Comparison of ENCODE assay signal across 11 cellular contexts in the genomic region with DNA sequence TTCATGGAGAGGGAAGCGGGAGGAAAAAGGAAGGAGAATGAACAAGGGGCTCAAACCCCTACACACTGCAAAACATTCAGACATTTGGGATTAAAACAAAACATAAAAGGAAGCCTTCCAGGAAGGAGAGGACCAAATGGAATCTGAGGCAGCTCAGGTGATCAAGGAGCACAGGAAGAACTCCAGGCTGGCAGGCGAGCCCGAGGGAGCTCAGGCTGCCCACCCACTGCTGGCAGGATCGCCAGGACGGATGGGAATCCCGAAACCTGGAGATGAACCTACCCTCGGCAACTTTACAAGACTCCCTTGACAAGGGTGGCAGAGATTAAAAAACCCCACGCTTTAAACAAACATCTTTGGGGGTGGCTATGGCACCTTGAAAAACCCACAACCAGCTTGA. TPM values are rescaled to one million over a fixed set of nuclear protein-coding genes. Genes with fewer than 3 reads are reported as not detected.
DNase-seq lines count a peak whose midpoint lies in the region; ATAC-seq and TF ChIP-seq lines count a peak whose summit lies in the region.
"Had no signal": no experiment of that assay in that cellular context is flagged by ENCODE, and none has a peak within 500 bp of the region (broad histone marks: within the 10 kb centered on the region; RNA-seq: fewer than 3 reads in every experiment).

No MANE protein-coding gene starts in this region.

- TF ChIP-seq POLR2A in heart left ventricle (IDR thresholded peaks at IDR 0.05), result no peak

- ATAC-seq in heart left ventricle (no peak), Right ventricle myocardium superior (ENCODE audit: poor library complexity) (no peak), memory B cell (ENCODE audit: low read depth) (no peak), HG02870 (IDR thresholded peaks at IDR 0.05; ENCODE audit: unreplicated experiment) (no peak), GM19023 (IDR thresholded peaks at IDR 0.05; ENCODE audit: unreplicated experiment) (no peak)

- TF ChIP-seq CTCF in heart left ventricle (IDR thresholded peaks at IDR 0.05) (no peak), type B pancreatic cell (conservative IDR thresholded peaks at IDR 0.05) (no peak)

- H3K9me3 ChIP-seq in heart left ventricle, result no peaks in the 10 kb centered on the region

- H3K4me3 ChIP-seq in heart left ventricle, result peak overlapping the region in 1 of 12 donors; percentile 0

- peak overlapping the region; percentile 86 for H3K27ac Mint-ChIP-seq in activated T-helper 2 cell treated with anti-CD3 and anti-CD28 coated beads, Interferon-gamma antibody, Interleukin-2, Interleukin-4, amounts not matched to agents 10 μg/mL and 5 μg/mL and 100 μg/mL, durations not matched to agents 14 hours and 24 hours and 36 hours
- peak overlapping the region; percentile 88 for H3K27ac Mint-ChIP-seq in memory B cell
- H3K27ac Mint-ChIP-seq in type B pancreatic cell, result peak overlapping the region; percentile 84

- H3K4me1 ChIP-seq in heart left ventricle, result peaks cover 11 to 84% (median 47%) of the 10 kb centered on the region in 12 donors

- H3K27ac ChIP-seq in heart left ventricle, result peak overlapping the region in 7 of 12 donors; percentile 10 to 82 (median 69)

- WGBS in heart left ventricle, 4 donors, result 68 to 82% (median 79%) methylated on average over 8 of the region's 8 CpGs

- H3K27me3 ChIP-seq in heart left ventricle, result no peaks in the 10 kb centered on the region

- peak in 1 of 5 donors; percentile 17 for DNase-seq in heart left ventricle
- no peak for DNase-seq in Right ventricle myocardium superior
- no peak for DNase-seq in activated T-helper 2 cell treated with anti-CD3 and anti-CD28 coated beads, Interferon-gamma antibody, Interleukin-2, Interleukin-4, amounts not matched to agents 10 μg/mL and 5 μg/mL and 100 μg/mL, durations not matched to agents 14 hours and 24 hours and 36 hours (ENCODE audit: low spot score)
- no peak for DNase-seq in memory B cell (ENCODE audit: low spot score in 2 of 2)
- no peak for DNase-seq in type B pancreatic cell (ENCODE audit: extremely low spot score, unreplicated experiment)
- no peak for DNase-seq in DMS153 (lab: John Stamatoyannopoulos, UW)
- DNase-seq: foreskin melanocyte, mesenchymal stem cell, NCI-H1092 had no signal

- peaks cover 70% of the 10 kb centered on the region for H3K4me1 Mint-ChIP-seq in activated T-helper 2 cell treated with anti-CD3 and anti-CD28 coated beads, Interferon-gamma antibody, Interleukin-2, Interleukin-4, amounts not matched to agents 10 μg/mL and 5 μg/mL and 100 μg/mL, durations not matched to agents 14 hours and 24 hours and 36 hours (ENCODE audit: low read depth)
- peaks cover 64% of the 10 kb centered on the region for H3K4me1 Mint-ChIP-seq in memory B cell
- peaks cover 48% of the 10 kb centered on the region for H3K4me1 Mint-ChIP-seq in type B pancreatic cell (ENCODE audit: unreplicated experiment)

- intact Hi-C loops in heart left ventricle (cut with DNase I), result loop anchor here in 1 of 10 donors (2.0 kb wide), 1 partner anchor 18 kb away; no protein-coding TSS in a partner anchor
- intact Hi-C loops in Right ventricle myocardium superior (cut with DNase I), result no loop called here
- intact Hi-C loops in activated T-helper 2 cell treated with anti-CD3 and anti-CD28 coated beads, Interferon-gamma antibody, Interleukin-2, Interleukin-4, amounts not matched to agents 10 μg/mL and 5 μg/mL and 100 μg/mL, durations not matched to agents 14 hours and 24 hours and 36 hours (cut with micrococcal nuclease), result no loop called here

- peaks cover 0 to 83% (median 75%) of the 10 kb centered on the region in 9 donors for H3K36me3 ChIP-seq in heart left ventricle

- no peaks in the 10 kb centered on the region for H3K9me3 Mint-ChIP-seq in activated T-helper 2 cell treated with anti-CD3 and anti-CD28 coated beads, Interferon-gamma antibody, Interleukin-2, Interleukin-4, amounts not matched to agents 10 μg/mL and 5 μg/mL and 100 μg/mL, durations not matched to agents 14 hours and 24 hours and 36 hours
- no peaks in the 10 kb centered on the region for H3K9me3 Mint-ChIP-seq in memory B cell
- no peaks in the 10 kb centered on the region for H3K9me3 Mint-ChIP-seq in type B pancreatic cell

- no peaks in the 10 kb centered on the region for H3K27me3 Mint-ChIP-seq in activated T-helper 2 cell treated with anti-CD3 and anti-CD28 coated beads, Interferon-gamma antibody, Interleukin-2, Interleukin-4, amounts not matched to agents 10 μg/mL and 5 μg/mL and 100 μg/mL, durations not matched to agents 14 hours and 24 hours and 36 hours (ENCODE audit: low read depth)
- no peaks in the 10 kb centered on the region for H3K27me3 Mint-ChIP-seq in memory B cell
- H3K27me3 Mint-ChIP-seq in type B pancreatic cell, result no peaks in the 10 kb centered on the region

- H3K36me3 Mint-ChIP-seq in activated T-helper 2 cell treated with anti-CD3 and anti-CD28 coated beads, Interferon-gamma antibody, Interleukin-2, Interleukin-4, amounts not matched to agents 10 μg/mL and 5 μg/mL and 100 μg/mL, durations not matched to agents 14 hours and 24 hours and 36 hours (ENCODE audit: low read depth), result peaks cover 82% of the 10 kb centered on the region
- peaks cover 42% of the 10 kb centered on the region for H3K36me3 Mint-ChIP-seq in memory B cell
- H3K36me3 Mint-ChIP-seq in type B pancreatic cell, result peaks cover 35% of the 10 kb centered on the region

- peak overlapping the region; percentile 75 for H3K4me3 Mint-ChIP-seq in activated T-helper 2 cell treated with anti-CD3 and anti-CD28 coated beads, Interferon-gamma antibody, Interleukin-2, Interleukin-4, amounts not matched to agents 10 μg/mL and 5 μg/mL and 100 μg/mL, durations not matched to agents 14 hours and 24 hours and 36 hours (ENCODE audit: low read depth)
- H3K4me3 Mint-ChIP-seq in memory B cell (peak overlapping the region; percentile 82), type B pancreatic cell (peak overlapping the region; percentile 44)

RNA-seq across cellular contexts. Expression of a gene that starts 5.0 kb away (rescaled TPM):
- total RNA-seq in heart left ventricle, result 100 to 1,000 TPM in 4 of 9 donors, 10 to 100 TPM in 5; 51.6 to 167 (median 89.9) TPM
- 10 to 100 TPM; 10.3 to 71.8 TPM for polyA plus RNA-seq in heart left ventricle
- total RNA-seq in Right ventricle myocardium superior, result 183 TPM
- 1.9 and 2.0 TPM in 2 replicates for total RNA-seq in activated T-helper 2 cell treated with anti-CD3 and anti-CD28 coated beads, Interferon-gamma antibody, Interleukin-2, Interleukin-4, amounts not matched to agents 10 μg/mL and 5 μg/mL and 100 μg/mL, durations not matched to agents 14 hours and 24 hours and 36 hours
- total RNA-seq in type B pancreatic cell (ENCODE audit: low replicate concordance), result 2.0 and 239 TPM in 2 replicates

RNA-seq across cellular contexts. Expression of a gene that starts 13.6 kb away (rescaled TPM):
- total RNA-seq in heart left ventricle, result 100 to 1,000 TPM; 103 to 349 (median 157) TPM
- 10 to 100 TPM; 59.2 to 65.5 TPM for polyA plus RNA-seq in heart left ventricle
- 182 TPM for total RNA-seq in Right ventricle myocardium superior
- 460 and 461 TPM in 2 replicates for total RNA-seq in activated T-helper 2 cell treated with anti-CD3 and anti-CD28 coated beads, Interferon-gamma antibody, Interleukin-2, Interleukin-4, amounts not matched to agents 10 μg/mL and 5 μg/mL and 100 μg/mL, durations not matched to agents 14 hours and 24 hours and 36 hours
- total RNA-seq in type B pancreatic cell (ENCODE audit: low replicate concordance), result 315 and 450 TPM in 2 replicates

RNA-seq across cellular contexts. Expression of a gene that starts 20.8 kb away (rescaled TPM):
- 10 to 100 TPM; 22.2 to 34.0 (median 28.1) TPM for total RNA-seq in heart left ventricle
- 10 to 100 TPM; 16.2 to 78.9 TPM for polyA plus RNA-seq in heart left ventricle
- total RNA-seq in Right ventricle myocardium superior, result 38.4 TPM
- total RNA-seq in activated T-helper 2 cell treated with anti-CD3 and anti-CD28 coated beads, Interferon-gamma antibody, Interleukin-2, Interleukin-4, amounts not matched to agents 10 μg/mL and 5 μg/mL and 100 μg/mL, durations not matched to agents 14 hours and 24 hours and 36 hours, result 19.6 and 20.9 TPM in 2 replicates
- 3.0 and 11.7 TPM in 2 replicates for total RNA-seq in type B pancreatic cell (ENCODE audit: low replicate concordance)

RNA-seq across cellular contexts. Expression of a gene that starts 38.3 kb away (rescaled TPM):
- total RNA-seq in heart left ventricle (10 to 100 TPM in 3 of 9 donors, 1 to 10 TPM in 6; 7.0 to 27.5 (median 8.6) TPM), Right ventricle myocardium superior (7.7 TPM), type B pancreatic cell (ENCODE audit: low replicate concordance) (8.6 and 20.2 TPM in 2 replicates)
- 1 to 10 TPM; 7.8 to 9.5 TPM for polyA plus RNA-seq in heart left ventricle
- total RNA-seq in activated T-helper 2 cell treated with anti-CD3 and anti-CD28 coated beads, Interferon-gamma antibody, Interleukin-2, Interleukin-4, amounts not matched to agents 10 μg/mL and 5 μg/mL and 100 μg/mL, durations not matched to agents 14 hours and 24 hours and 36 hours, result 72.1 and 77.5 TPM in 2 replicates

RNA-seq across cellular contexts. Expression of a gene that starts 41.8 kb away (rescaled TPM):
- total RNA-seq in heart left ventricle (1 to 10 TPM in 4 of 9 donors, under 1 TPM in 4, not detected in 1; 0.62 to 5.5 (median 1.3) TPM), Right ventricle myocardium superior (0.86 TPM), type B pancreatic cell (ENCODE audit: low replicate concordance) (12.7 and 22.1 TPM in 2 replicates)
- polyA plus RNA-seq in heart left ventricle, result under 1 TPM; 0.42 to 0.65 TPM
- total RNA-seq in activated T-helper 2 cell treated with anti-CD3 and anti-CD28 coated beads, Interferon-gamma antibody, Interleukin-2, Interleukin-4, amounts not matched to agents 10 μg/mL and 5 μg/mL and 100 μg/mL, durations not matched to agents 14 hours and 24 hours and 36 hours, result 0.05 TPM in 1 of 2 replicates, not detected in the other
